ENCODE assay signal across 21 cellular contexts in the genomic region with DNA sequence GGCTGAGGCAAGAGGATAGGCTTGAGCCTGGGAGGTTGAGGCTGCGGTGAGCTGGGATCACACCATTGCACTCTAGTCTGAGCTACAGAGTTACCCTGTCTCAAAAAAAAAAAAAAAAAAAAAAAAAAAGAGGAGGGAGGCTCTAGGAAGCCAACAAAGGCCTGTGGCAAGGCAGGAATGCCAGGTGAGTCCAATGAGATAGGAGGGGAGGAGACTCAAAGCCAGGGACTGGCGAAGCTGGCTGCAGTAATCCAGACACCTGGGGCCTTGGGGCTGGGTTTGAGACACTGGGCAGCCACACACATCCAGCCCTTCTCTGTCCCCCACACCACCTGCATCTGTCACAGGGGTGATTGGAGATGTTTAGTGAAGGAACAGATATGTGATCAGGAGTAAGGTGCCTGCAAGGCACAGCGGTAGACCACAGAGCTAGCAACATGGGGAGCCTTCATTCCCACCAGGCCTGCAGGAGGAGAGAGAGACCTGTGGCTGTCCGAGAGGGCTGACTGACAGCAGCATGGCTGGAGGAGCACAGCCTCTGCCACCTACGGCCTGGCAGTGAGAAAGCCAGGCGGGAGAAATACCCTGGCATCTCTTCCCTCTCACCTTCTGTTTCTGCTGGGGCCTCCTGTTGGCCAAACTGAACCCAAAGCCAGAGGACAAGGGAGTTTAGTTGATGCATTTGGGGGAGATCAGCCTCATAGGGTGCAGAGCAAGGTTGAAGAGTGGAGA. TPM values are rescaled to one million over a fixed set of nuclear protein-coding genes. Genes with fewer than 3 reads are reported as not detected.
"Had no signal": no experiment of that assay in that cellular context is flagged by ENCODE, and none has a peak within 500 bp of the region (broad histone marks: within the 10 kb centered on the region; RNA-seq: fewer than 3 reads in every experiment).

No MANE protein-coding gene starts in this region.

- H3K9me3 Mint-ChIP-seq: activated CD8-positive, alpha-beta T cell treated with anti-CD3 and anti-CD28 coated beads for 36 hours; activated naive CD8-positive, alpha-beta T cell treated with anti-CD3 and anti-CD28 coated beads, Interleukin-2, amount 50 U/mL, for 24 hours; mesothelial cell of epicardium; neural crest cell; type B pancreatic cell had no signal

- H3K9me3 ChIP-seq: ascending aorta, gastroesophageal sphincter, pancreas had no signal

- H3K4me3 Mint-ChIP-seq: activated CD8-positive, alpha-beta T cell treated with anti-CD3 and anti-CD28 coated beads for 36 hours; activated naive CD8-positive, alpha-beta T cell treated with anti-CD3 and anti-CD28 coated beads, Interleukin-2, amount 50 U/mL, for 24 hours; mesothelial cell of epicardium; neural crest cell; type B pancreatic cell had no signal

- DNase-seq: activated CD4-positive, alpha-beta T cell treated with anti-CD3 and anti-CD28 coated beads for 4 hours; activated CD8-positive, alpha-beta memory T cell treated with anti-CD3 and anti-CD28 coated beads, Interleukin-2, amount 50 U/mL, for 4 hours; activated CD8-positive, alpha-beta T cell treated with anti-CD3 and anti-CD28 coated beads for 36 hours; activated naive CD4-positive, alpha-beta T cell treated with Interleukin-2 at 50 U/mL for 16 hours; activated naive CD8-positive, alpha-beta T cell treated with anti-CD3 and anti-CD28 coated beads, Interleukin-2, amount 50 U/mL, for 24 hours; effector CD4-positive, alpha-beta T cell; pancreas; stimulated activated CD4-positive, alpha-beta T cell treated with anti-CD3 and anti-CD28 coated beads, Interleukin-12 subunit alpha, Interleukin-12 subunit beta, amount 100 ng/mL, for 4 hours; stimulated activated naive CD4-positive, alpha-beta T cell; T1000 had no signal

- H3K27ac Mint-ChIP-seq: activated CD8-positive, alpha-beta T cell treated with anti-CD3 and anti-CD28 coated beads for 36 hours; activated naive CD8-positive, alpha-beta T cell treated with anti-CD3 and anti-CD28 coated beads, Interleukin-2, amount 50 U/mL, for 24 hours; mesothelial cell of epicardium; type B pancreatic cell had no signal

- H3K4me1 Mint-ChIP-seq: activated naive CD8-positive, alpha-beta T cell treated with anti-CD3 and anti-CD28 coated beads, Interleukin-2, amount 50 U/mL, for 24 hours had no signal

- H3K4me3 ChIP-seq: ascending aorta, coronary artery, gastroesophageal sphincter, pancreas had no signal

- H3K27me3 ChIP-seq: ascending aorta had no signal

- H3K27ac ChIP-seq: ascending aorta, coronary artery, gastroesophageal sphincter, pancreas, VCaP had no signal

- H3K4me1 ChIP-seq: ascending aorta, pancreas had no signal

- ATAC-seq: activated CD8-positive, alpha-beta T cell treated with anti-CD3 and anti-CD28 coated beads for 36 hours; activated naive CD8-positive, alpha-beta T cell treated with anti-CD3 and anti-CD28 coated beads, Interleukin-2, amount 50 U/mL, for 24 hours; gastroesophageal sphincter; pancreas had no signal

- H3K36me3 Mint-ChIP-seq: type B pancreatic cell had no signal

RNA-seq across cellular contexts. Expression of a gene that starts 9.7 kb away (rescaled TPM):
- total RNA-seq: endothelial cell of umbilical vein had no signal
- polyA plus RNA-seq: endothelial cell of umbilical vein had no signal

RNA-seq across cellular contexts. Expression of a gene that starts 19.8 kb away (rescaled TPM):
- total RNA-seq: activated CD8-positive, alpha-beta T cell treated with anti-CD3 and anti-CD28 coated beads for 36 hours; ascending aorta; endothelial cell of umbilical vein; kidney epithelial cell had no signal
- polyA plus RNA-seq: endothelial cell of umbilical vein, fibroblast of lung, liver had no signal
